In the genomic region with DNA sequence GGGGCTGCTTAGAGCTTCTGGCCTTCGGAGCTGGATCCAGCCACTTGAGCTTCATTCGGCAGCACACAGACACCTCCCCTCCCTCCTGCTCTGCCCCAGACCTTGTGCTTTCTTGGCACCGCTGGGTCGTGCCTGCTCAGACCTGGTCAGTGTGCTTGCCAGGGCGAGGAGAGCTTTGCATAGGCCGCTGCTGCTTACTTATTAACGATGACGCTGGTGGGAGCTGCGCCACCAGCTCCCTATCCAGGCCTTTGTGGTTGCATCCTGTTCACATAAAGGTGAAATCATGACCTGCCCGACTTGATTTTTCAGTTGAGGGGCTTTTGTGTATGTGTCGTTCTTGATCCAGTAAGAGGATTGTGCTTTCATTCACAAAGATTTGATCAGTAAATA, we compare ENCODE assay signal across 8 cellular contexts.
A peak's percentile ranks its signal among the peaks of the same experiment; 100 is the strongest.
DNase-seq lines count a peak whose midpoint lies in the region; ATAC-seq and TF ChIP-seq lines count a peak whose summit lies in the region.

No MANE protein-coding gene starts in this region.

- no peak overlapping the region for H2AFZ ChIP-seq in neural progenitor cell (replicated peaks)

- H3K9ac ChIP-seq in duodenal mucosa (ENCODE audit: low read depth in 1 of 2, low read length in 2 of 2) (peak overlapping the region; percentile 4 to 44), neural progenitor cell (no peak overlapping the region)

- peaks cover 74% of the 10 kb centered on the region for H4K20me1 ChIP-seq in neural progenitor cell (ENCODE audit: low read depth)

- peaks cover 37% of the 10 kb centered on the region for H3K36me3 Mint-ChIP-seq in neural progenitor cell

- H3K27me3 ChIP-seq in duodenal mucosa (ENCODE audit: control insufficient read depth in 1 of 2, insufficient read depth in 2 of 2, low read length in 2 of 2) (no peaks in the 10 kb centered on the region), neural progenitor cell (no peaks in the 10 kb centered on the region)

- peaks cover 33% of the 10 kb centered on the region for H3F3A ChIP-seq in neural progenitor cell (ENCODE audit: low read depth)

- H3K9me3 Mint-ChIP-seq in neural progenitor cell = peaks cover 6% of the 10 kb centered on the region

- H3K36me3 ChIP-seq in duodenal mucosa (ENCODE audit: control insufficient read depth in 1 of 2, insufficient read depth in 2 of 2, low read length in 2 of 2) (no peaks in the 10 kb centered on the region), neural progenitor cell (no peaks in the 10 kb centered on the region)

- peaks cover 99% of the 10 kb centered on the region for H3K79me2 ChIP-seq in neural progenitor cell (ENCODE audit: low read depth)

- ATAC-seq in GM21381 (IDR thresholded peaks at IDR 0.05; ENCODE audit: unreplicated experiment) (peak; percentile 50), HG03095 (IDR thresholded peaks at IDR 0.05; ENCODE audit: unreplicated experiment) (no peak)

- peaks cover under 1% of the 10 kb centered on the region for H3K27me3 Mint-ChIP-seq in neural progenitor cell (ENCODE audit: insufficient read depth, low read depth)

- H3K4me3 Mint-ChIP-seq in neural progenitor cell = no peak overlapping the region

- H3K27ac Mint-ChIP-seq in neural progenitor cell = peak overlapping the region; percentile 35

- TF ChIP-seq CTCF in neural progenitor cell (IDR thresholded peaks at IDR 0.05) = no peak

- H3K27ac ChIP-seq in duodenal mucosa (ENCODE audit: low read depth, low read length) (peak overlapping the region; percentile 79), neural progenitor cell (peak overlapping the region; percentile 93)

- peak; percentile 92 for DNase-seq in DMS53 (lab: John Stamatoyannopoulos, UW)
- peak; percentile 64 for DNase-seq in NAMALWA (ENCODE audit: low spot score)
- no peak for DNase-seq in neural progenitor cell (ENCODE audit: low spot score)
- DNase-seq in erythroblast (lab: John Stamatoyannopoulos, UW) = no peak
- DNase-seq in stimulated activated CD4-positive, alpha-beta T cell treated with anti-CD3 and anti-CD28 coated beads, Interleukin-15, amount 100 ng/mL, for 24 hours = no peak

- H3K4me2 ChIP-seq in neural progenitor cell = peak overlapping the region; percentile 68

- H3K4me3 ChIP-seq in duodenal mucosa (ENCODE audit: low read depth in 1 of 2, low read length in 2 of 2) (peak overlapping the region; percentile 43 to 58), neural progenitor cell (no peak overlapping the region)

- no peak for TF ChIP-seq POLR2A in erythroblast (IDR thresholded peaks at IDR 0.05; ENCODE audit: low read length)

- H3K9me3 ChIP-seq in duodenal mucosa (ENCODE audit: control insufficient read depth in 1 of 2, low read length in 2 of 2) (no peaks in the 10 kb centered on the region), neural progenitor cell (ENCODE audit: low read depth) (no peaks in the 10 kb centered on the region)

- H3K4me1 Mint-ChIP-seq in neural progenitor cell = peaks cover 48% of the 10 kb centered on the region

- H3K4me1 ChIP-seq in duodenal mucosa (ENCODE audit: control insufficient read depth in 1 of 2, insufficient read depth in 2 of 2, low read length in 2 of 2) (peaks cover 26 to 31% of the 10 kb centered on the region in 2 donors), neural progenitor cell (peaks cover 46% of the 10 kb centered on the region)

Comparison
In these comparisons a context has a peak if more than half of its experiments do, and no peak if none do; other contexts are left out.
1. DNase-seq: peak in DMS53 (single experiment) and NAMALWA (single experiment); none in neural progenitor cell (single experiment), erythroblast (0 of 2) and stimulated activated CD4-positive, alpha-beta T cell treated with anti-CD3 and anti-CD28 coated beads, Interleukin-15, amount 100 ng/mL, for 24 hours (single experiment).